In genomic region chr10:125802739-125803138, GRCh38 we compare ENCODE assay signal across 27 cellular contexts. TPM values are rescaled to one million over a fixed set of nuclear protein-coding genes. Genes with fewer than 3 reads are reported as not detected.
DNase-seq lines count a peak whose midpoint lies in the region; ATAC-seq, FAIRE-seq and TF ChIP-seq lines count a peak whose summit lies in the region.
"Had no signal": no experiment of that assay in that cellular context is flagged by ENCODE, and none has a peak within 500 bp of the region (broad histone marks: within the 10 kb centered on the region; RNA-seq: fewer than 3 reads in every experiment).

No MANE protein-coding gene starts in this region.

- H3K27me3 Mint-ChIP-seq in stimulated activated naive CD8-positive, alpha-beta T cell treated with anti-CD3 and anti-CD28 coated beads, Interleukin-15, amount 100 ng/mL, for 72 hours: no peaks in the 10 kb centered on the region
- H3K27me3 Mint-ChIP-seq: B cell; CD4-positive, CD25-positive, alpha-beta regulatory T cell had no signal

- no peak overlapping the region for H3K27ac ChIP-seq in GM12878 (ENCODE audit: control insufficient read depth, insufficient read depth)
- H3K27ac ChIP-seq: A549, KMS-11, SK-N-MC had no signal

- H3K79me2 ChIP-seq in GM12878 (ENCODE audit: control insufficient read depth, insufficient read depth, low read length): no peaks in the 10 kb centered on the region

- peaks cover 3 to 12% of the 10 kb centered on the region in 2 experiments for H3K36me3 ChIP-seq in GM12878 (ENCODE audit: control insufficient read depth in 2 of 2, insufficient read depth in 2 of 2, low read length in 1 of 2)

- no peak for TF ChIP-seq CTCF in GM12878 (IDR thresholded peaks at IDR 0.05 in 2 of 3, conservative IDR thresholded peaks at IDR 0.05 in 1 of 3; ENCODE audit: control insufficient read depth in 2 of 3, extremely low read depth in 1 of 3, insufficient read depth in 1 of 3, low read depth in 3 of 3, low read length in 3 of 3)

- H3K9me3 Mint-ChIP-seq in stimulated activated naive CD8-positive, alpha-beta T cell treated with anti-CD3 and anti-CD28 coated beads, Interleukin-15, amount 100 ng/mL, for 72 hours: no peaks in the 10 kb centered on the region
- H3K9me3 Mint-ChIP-seq: CD4-positive, CD25-positive, alpha-beta regulatory T cell had no signal

- no peak overlapping the region for H3K9ac ChIP-seq in GM12878 (ENCODE audit: control insufficient read depth, insufficient read depth, low read length)
- H3K9ac ChIP-seq: KMS-11 had no signal

- H3K9me3 ChIP-seq in GM12878 (replicated peaks; ENCODE audit: control insufficient read depth, insufficient read depth, low read length): no peaks in the 10 kb centered on the region
- H3K9me3 ChIP-seq: A549 had no signal

- H3K4me1 ChIP-seq in GM12878 (ENCODE audit: control insufficient read depth, insufficient read depth, low read length): no peaks in the 10 kb centered on the region
- H3K4me1 ChIP-seq: A549 had no signal

- H3K27me3 ChIP-seq in GM12878 (replicated peaks in 1 of 2; ENCODE audit: control insufficient read depth in 2 of 2, insufficient read depth in 2 of 2, low read length in 1 of 2): no peaks in the 10 kb centered on the region

- H2AFZ ChIP-seq in GM12878 (ENCODE audit: control insufficient read depth, low read depth, low read length): no peak overlapping the region

- no peak overlapping the region for H3K4me3 ChIP-seq in GM12878
- H3K4me3 ChIP-seq: A549, SK-N-MC had no signal

- ATAC-seq in stimulated activated naive CD8-positive, alpha-beta T cell treated with anti-CD3 and anti-CD28 coated beads, Interleukin-15, Interleukin-2, amounts not matched to agents 100 U/mL and 50 U/mL, for 24 hours: peak; percentile 41
- no peak for ATAC-seq in stimulated activated naive CD8-positive, alpha-beta T cell treated with anti-CD3 and anti-CD28 coated beads, Interleukin-15, amount 100 ng/mL, for 72 hours
- ATAC-seq in GM12878: peak; percentile 58
- ATAC-seq: A549 had no signal

- POLR2A ChIA-PET in GM12878 (lab: Charles Lee): interaction anchor here (0.6 kb wide), 1 partner anchor 12 kb away, joined by 7 read pairs; no protein-coding TSS in a partner anchor

- TF ChIP-seq EP300 in GM12878 (IDR thresholded peaks at IDR 0.05; ENCODE audit: borderline replicate concordance in 1 of 2, control insufficient read depth in 1 of 2, low read depth in 2 of 2, low read length in 2 of 2): no peak

- CTCF ChIA-PET in GM12878 (lab: Yijun Ruan, JAX): no interaction called here

- 22% methylated on average over 7 of the region's 7 CpGs for WGBS in GM12878 (ENCODE audit: insufficient coverage, insufficient replicate concordance, low lambda C conversion rate, missing lambda C conversion rate)

- no peak overlapping the region for H3K27ac Mint-ChIP-seq in stimulated activated naive CD8-positive, alpha-beta T cell treated with anti-CD3 and anti-CD28 coated beads, Interleukin-15, amount 100 ng/mL, for 72 hours
- H3K27ac Mint-ChIP-seq: B cell; CD4-positive, CD25-positive, alpha-beta regulatory T cell had no signal

- no peak overlapping the region for H3K4me3 Mint-ChIP-seq in stimulated activated naive CD8-positive, alpha-beta T cell treated with anti-CD3 and anti-CD28 coated beads, Interleukin-15, amount 100 ng/mL, for 72 hours
- H3K4me3 Mint-ChIP-seq: B cell; CD4-positive, CD25-positive, alpha-beta regulatory T cell had no signal

- no TSS peak for BruUV-seq in GM12878 (replicated peaks; lab: Mats Ljungman, UMichigan)

- no peak for TF ChIP-seq RAD21 in GM12878 (IDR thresholded peaks at IDR 0.05; ENCODE audit: insufficient read depth, low read depth, low read length)

- RAD21 ChIA-PET in GM12878 (lab: Charles Lee; ENCODE audit: unreplicated experiment): no interaction called here

- in situ Hi-C loops in GM12878 (cut with MboI): no loop called here

- intact Hi-C loops in GM12878 (cut with micrococcal nuclease; ENCODE audit: unreplicated experiment): no loop called here
- intact Hi-C loops in head of caudate nucleus (cut with DNase I): no loop called here

- DNase-seq in stimulated activated naive CD8-positive, alpha-beta T cell treated with anti-CD3 and anti-CD28 coated beads, Interleukin-15, Interleukin-2, amounts not matched to agents 100 U/mL and 50 U/mL, for 24 hours: no peak
- no peak for DNase-seq in stimulated activated naive CD8-positive, alpha-beta T cell treated with anti-CD3 and anti-CD28 coated beads, Interleukin-15, amount 100 ng/mL, for 72 hours
- DNase-seq in GM12878 (ENCODE audit: low read depth, low spot score) (no peak), kidney tubule cell (ENCODE audit: low spot score) (peak; percentile 57), head of caudate nucleus (no peak), NCI-H2227 (lab: John Stamatoyannopoulos, UW; ENCODE audit: unreplicated experiment) (no peak)
- DNase-seq in activated naive CD4-positive, alpha-beta T cell (lab: John Stamatoyannopoulos, UW): no peak
- DNase-seq: CD4-positive, CD25-positive, alpha-beta regulatory T cell; COR-L47; DMS 273 treated with DMSO at 0.1 percent for 48 hours; IMR-90; MV-4-11; NCI-H1105 treated with DMSO at 0.1 percent for 48 hours; NCI-H1694; NCI-H2081; NCI-H446; NCI-H526 treated with DMSO at 0.1 percent for 48 hours; RPMI8226; SHP77 treated with DMSO at 0.1 percent for 48 hours had no signal

- SMC1A ChIA-PET in GM12878 (lab: Charles Lee; ENCODE audit: uncharacterized antibody, unreplicated experiment): no interaction called here

- no peaks in the 10 kb centered on the region for H4K20me1 ChIP-seq in GM12878 (ENCODE audit: control insufficient read depth, insufficient read depth)

- H3K4me2 ChIP-seq in GM12878 (ENCODE audit: control insufficient read depth, insufficient read depth): no peak overlapping the region
- H3K4me2 ChIP-seq: A549, KMS-11 had no signal

- FAIRE-seq in GM12878 (lab: Jason Lieb, UNC): no peak
- FAIRE-seq: A549, G401.6, GM18507, GM19239 had no signal

- peaks cover 6% of the 10 kb centered on the region for H3K4me1 Mint-ChIP-seq in stimulated activated naive CD8-positive, alpha-beta T cell treated with anti-CD3 and anti-CD28 coated beads, Interleukin-15, amount 100 ng/mL, for 72 hours
- H3K4me1 Mint-ChIP-seq: B cell had no signal

- no peak for TF ChIP-seq POLR2A in GM12878 (IDR thresholded peaks at IDR 0.05; ENCODE audit: low read depth, low read length)

TF ChIP-seq in GM12878, 131 proteins besides CTCF, POLR2A, EP300 and RAD21 (continues in another document):
- no peak for TF ChIP-seq MYC (IDR thresholded peaks at IDR 0.05; ENCODE audit: insufficient read depth, insufficient read length, insufficient replicate concordance, low read length, severe bottlenecking)
- no peak for TF ChIP-seq MXI1 (IDR thresholded peaks at IDR 0.05; ENCODE audit: low read depth, low read length)

RNA-seq across cellular contexts. Expression of gene UROS, which starts 20.3 kb away (rescaled TPM):
- total RNA-seq in GM12878 (2013; cell fraction: nucleolus; rRNA removed): 48.4 and 50.0 TPM in 2 replicates
- 74.3 and 77.7 TPM in 2 replicates for total RNA-seq in GM12878 (2014; rRNA removed)
- total RNA-seq in GM12878 (2014; rRNA removed; fragmentation: Illumina TruSeq; extraction: Trizol): 60.6 and 62.0 TPM in 2 replicates
- total RNA-seq in GM12878 (2021): 62.5 and 67.0 TPM in 2 replicates
- 26.3 TPM for polyA plus RNA-seq in GM12878 (2011; ENCODE audit: low read depth)
- polyA plus RNA-seq in GM12878 (2011; rRNA removed): 29.5 and 44.6 TPM in 2 replicates
- polyA plus RNA-seq in GM12878 (2011; cell fraction: cytosol; rRNA removed): 26.8 and 33.4 TPM in 2 replicates
- polyA plus RNA-seq in GM12878 (2011; cell fraction: nucleus; rRNA removed): 45.4 and 49.3 TPM in 2 replicates
- polyA plus RNA-seq in GM12878 (2012): 35.2 and 35.7 TPM in 2 replicates
- polyA plus RNA-seq in GM12878 (2014; fragmentation: Illumina TruSeq; extraction: Trizol): 61.3 and 62.0 TPM in 2 replicates
- 10 to 100 TPM in 1 of 2 experiments, 1 to 10 TPM in 1; 4.3 to 13.6 TPM for polyA plus RNA-seq in GM12878 (2014; fragmentation: Nextera tagmentation; extraction: Ambion mirVana)
- 67.9 and 71.2 TPM in 2 replicates for polyA plus RNA-seq in GM12878 (2014; rRNA removed)
- polyA plus RNA-seq in GM12878 (2016; fragmentation: Nextera tagmentation; extraction: Ambion mirVana): 100 to 1,000 TPM; 103 to 112 TPM
- polyA minus RNA-seq in GM12878 (2011; rRNA and poly(A)+ RNA removed): 21.1 and 27.4 TPM in 2 replicates
- polyA minus RNA-seq in GM12878 (2011; cell fraction: cytosol; rRNA and poly(A)+ RNA removed): 7.9 and 13.2 TPM in 2 replicates
- polyA minus RNA-seq in GM12878 (2011; cell fraction: nucleus; rRNA and poly(A)+ RNA removed): 17.7 and 32.7 TPM in 2 replicates

RNA-seq across cellular contexts. Expression of gene BCCIP, which starts 20.6 kb away (rescaled TPM):
- 50.1 and 57.0 TPM in 2 replicates for total RNA-seq in GM12878 (2013; cell fraction: nucleolus; rRNA removed)
- total RNA-seq in GM12878 (2014; rRNA removed): 61.2 and 64.0 TPM in 2 replicates
- total RNA-seq in GM12878 (2014; rRNA removed; fragmentation: Illumina TruSeq; extraction: Trizol): 116 and 119 TPM in 2 replicates
- 80.1 and 80.9 TPM in 2 replicates for total RNA-seq in GM12878 (2021)
- 47.9 TPM for polyA plus RNA-seq in GM12878 (2011; ENCODE audit: low read depth)
- polyA plus RNA-seq in GM12878 (2011; rRNA removed): 88.7 and 136 TPM in 2 replicates
- polyA plus RNA-seq in GM12878 (2011; cell fraction: cytosol; rRNA removed): 25.4 and 25.9 TPM in 2 replicates
- polyA plus RNA-seq in GM12878 (2011; cell fraction: nucleus; rRNA removed): 26.4 and 33.2 TPM in 2 replicates
- 55.5 and 58.8 TPM in 2 replicates for polyA plus RNA-seq in GM12878 (2012)
- polyA plus RNA-seq in GM12878 (2014; fragmentation: Illumina TruSeq; extraction: Trizol): 136 and 153 TPM in 2 replicates
- polyA plus RNA-seq in GM12878 (2014; fragmentation: Nextera tagmentation; extraction: Ambion mirVana): 100 to 1,000 TPM; 150 to 158 TPM
- 78.8 and 92.8 TPM in 2 replicates for polyA plus RNA-seq in GM12878 (2014; rRNA removed)
- polyA plus RNA-seq in GM12878 (2016; fragmentation: Nextera tagmentation; extraction: Ambion mirVana): 100 to 1,000 TPM; 218 to 225 TPM
- 16.9 and 27.6 TPM in 2 replicates for polyA minus RNA-seq in GM12878 (2011; rRNA and poly(A)+ RNA removed)
- polyA minus RNA-seq in GM12878 (2011; cell fraction: cytosol; rRNA and poly(A)+ RNA removed): 14.7 and 15.8 TPM in 2 replicates
- 20.6 and 30.9 TPM in 2 replicates for polyA minus RNA-seq in GM12878 (2011; cell fraction: nucleus; rRNA and poly(A)+ RNA removed)

RNA-seq across cellular contexts. Expression of gene MMP21, which starts 27.1 kb away (rescaled TPM):
- total RNA-seq in GM12878 (2013; cell fraction: nucleolus; rRNA removed): not detected in 2 replicates
- total RNA-seq in GM12878 (2014; rRNA removed) (not detected in 2 replicates), GM12878 (2014; rRNA removed; fragmentation: Illumina TruSeq; extraction: Trizol) (not detected in 2 replicates), GM12878 (2021) (not detected in 2 replicates)
- not detected for polyA plus RNA-seq in GM12878 (2011; ENCODE audit: low read depth)
- polyA plus RNA-seq in GM12878 (2011; rRNA removed) (not detected in 2 replicates), GM12878 (2014; fragmentation: Illumina TruSeq; extraction: Trizol) (not detected in 2 replicates), GM12878 (2014; fragmentation: Nextera tagmentation; extraction: Ambion mirVana) (not detected), GM12878 (2014; rRNA removed) (not detected in 2 replicates), GM12878 (2016; fragmentation: Nextera tagmentation; extraction: Ambion mirVana) (under 1 TPM; 0.08 to 0.24 TPM)
- polyA plus RNA-seq in GM12878 (2011; cell fraction: cytosol; rRNA removed): not detected in 2 replicates
- polyA plus RNA-seq in GM12878 (2011; cell fraction: nucleus; rRNA removed): not detected in 2 replicates
- polyA plus RNA-seq in GM12878 (2012): not detected in 2 replicates
- polyA minus RNA-seq in GM12878 (2011; rRNA and poly(A)+ RNA removed): not detected in 2 replicates
- polyA minus RNA-seq in GM12878 (2011; cell fraction: cytosol; rRNA and poly(A)+ RNA removed): not detected in 2 replicates
- not detected in 2 replicates for polyA minus RNA-seq in GM12878 (2011; cell fraction: nucleus; rRNA and poly(A)+ RNA removed)
- total RNA-seq: H4, IMR-90 had no signal
- polyA plus RNA-seq: IMR-90 had no signal
